ENCODE assay signal across 19 cellular contexts in the genomic region with DNA sequence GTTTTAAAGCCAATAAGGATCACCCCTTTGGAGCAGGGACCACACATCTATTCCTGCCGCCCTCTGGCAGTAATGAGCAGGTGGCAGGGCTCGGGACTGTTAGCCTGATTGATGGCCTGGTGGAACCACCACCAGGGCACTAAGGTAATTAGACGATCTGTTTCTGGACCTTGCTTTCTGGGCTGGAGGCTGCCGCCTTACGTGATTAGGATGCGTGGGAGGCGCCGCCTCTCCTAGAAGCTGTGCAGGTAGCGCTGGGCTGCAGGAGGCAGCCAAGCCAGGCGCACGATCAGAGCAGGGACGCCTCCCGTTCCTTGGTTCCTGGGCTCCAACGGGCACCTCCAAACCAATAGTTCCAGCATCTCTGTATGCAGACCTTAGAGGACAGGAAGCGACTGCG.
A peak's percentile ranks its signal among the peaks of the same experiment; 100 is the strongest.
DNase-seq lines count a peak whose midpoint lies in the region; ATAC-seq, FAIRE-seq and TF ChIP-seq lines count a peak whose summit lies in the region.
"Had no signal": no experiment of that assay in that cellular context is flagged by ENCODE, and none has a peak within 500 bp of the region (broad histone marks: within the 10 kb centered on the region; RNA-seq: fewer than 3 reads in every experiment).

No MANE protein-coding gene starts in this region.

- H3K27ac Mint-ChIP-seq in chondrocyte (ENCODE audit: unreplicated experiment): no peak overlapping the region
- H3K27ac Mint-ChIP-seq in nephron progenitor cell: no peak overlapping the region
- H3K27ac Mint-ChIP-seq: B cell, brain had no signal

- H3K4me1 Mint-ChIP-seq in chondrocyte (ENCODE audit: low read depth) (peaks cover 49% of the 10 kb centered on the region), nephron progenitor cell (peaks cover 42% of the 10 kb centered on the region)

- H3K4me1 ChIP-seq in A549 (peaks cover 9% of the 10 kb centered on the region), HUES48 (ENCODE audit: control insufficient read depth, insufficient read depth, low read length) (peaks cover 9% of the 10 kb centered on the region; the same call in 1 of the 2 replicates)

- peaks cover 6% of the 10 kb centered on the region for H3K36me3 Mint-ChIP-seq in chondrocyte (ENCODE audit: low read depth)
- H3K36me3 Mint-ChIP-seq in nephron progenitor cell (ENCODE audit: low read depth): no peaks in the 10 kb centered on the region

- TF ChIP-seq CTCF in A549 (IDR thresholded peaks at IDR 0.05) (no peak), chondrocyte (IDR thresholded peaks at IDR 0.05) (no peak), nephron progenitor cell (IDR thresholded peaks at IDR 0.05) (no peak)

- no peak for TF ChIP-seq EP300 in A549 (IDR thresholded peaks at IDR 0.05)

- H3K27ac ChIP-seq in A549: peak overlapping the region in 1 of 2 experiments; percentile 73; a peak in 1 of 6 replicates
- no peak overlapping the region for H3K27ac ChIP-seq in HUES48 (ENCODE audit: low read depth, low read length)
- H3K27ac ChIP-seq: GM23248, lower lobe of right lung, ovary, vagina had no signal

- H3K9ac ChIP-seq in HUES48 (ENCODE audit: low read depth, low read length): no peak overlapping the region
- H3K9ac ChIP-seq: GM23248 had no signal

- no peak for TF ChIP-seq RAD21 in A549 (conservative IDR thresholded peaks at IDR 0.05 in 1 of 2, IDR thresholded peaks at IDR 0.05 in 1 of 2)

- 96% methylated on average over 10 of the region's 16 CpGs for WGBS in A549 (ENCODE audit: missing lambda C conversion rate)

- no peak overlapping the region for H3K4me3 ChIP-seq in A549
- H3K4me3 ChIP-seq in HUES48 (ENCODE audit: low read depth, low read length): peak overlapping the region; percentile 49; the same call in 1 of the 2 replicates

- H3K36me3 ChIP-seq in HUES48 (ENCODE audit: control insufficient read depth, insufficient read depth, low read length): no peaks in the 10 kb centered on the region
- H3K36me3 ChIP-seq: lower lobe of right lung, ovary, vagina had no signal

- no peak for TF ChIP-seq POLR2A in A549 (IDR thresholded peaks at IDR 0.05; ENCODE audit: low read length)

- CTCF ChIA-PET in A549 (lab: Yijun Ruan, JAX): interaction anchor here (0.5 to 1.1 kb wide), 2 partner anchors 23 to 225 kb away, joined by 3 to 5 read pairs; no protein-coding TSS in a partner anchor

- H3K9me3 ChIP-seq in A549: no peaks in the 10 kb centered on the region
- H3K9me3 ChIP-seq in HUES48 (ENCODE audit: control insufficient read depth, insufficient read depth, low read length): no peaks in the 10 kb centered on the region
- H3K9me3 ChIP-seq: lower lobe of right lung, ovary, vagina had no signal

- DNase-seq in A549 (ENCODE audit: low read depth in 1 of 2, low spot score in 1 of 2) (no peak), chondrocyte (ENCODE audit: low spot score) (no peak), nephron progenitor cell (no peak), GDM1 (lab: John Stamatoyannopoulos, UW) (no peak), NCI-H2171 (lab: John Stamatoyannopoulos, UW) (no peak), ureter (ENCODE audit: low spot score) (no peak)
- DNase-seq: activated CD4-positive, alpha-beta T cell treated with anti-CD3 and anti-CD28 coated beads, Interleukin-2, amount 50 U/mL, for 1 hour; activated gamma-delta T cell; DND-41; SW 1271 had no signal

- H3K9me3 Mint-ChIP-seq in chondrocyte (ENCODE audit: low read depth) (no peaks in the 10 kb centered on the region), nephron progenitor cell (no peaks in the 10 kb centered on the region)

- ATAC-seq in A549: no peak
- ATAC-seq in GM18502 (IDR thresholded peaks at IDR 0.05; ENCODE audit: poor library complexity, unreplicated experiment): no peak

- H3K27me3 Mint-ChIP-seq in chondrocyte (ENCODE audit: low read depth) (no peaks in the 10 kb centered on the region), nephron progenitor cell (ENCODE audit: low read depth, poor library complexity) (peaks cover 30% of the 10 kb centered on the region)

- H3K4me3 Mint-ChIP-seq in chondrocyte (ENCODE audit: unreplicated experiment) (peak overlapping the region; percentile 58), nephron progenitor cell (peak overlapping the region; percentile 52)

- FAIRE-seq in A549 (lab: Jason Lieb, UNC): no peak
- FAIRE-seq: GM19239 had no signal

- H3K4me2 ChIP-seq in A549: peak overlapping the region; percentile 61

- POLR2A ChIA-PET in A549 (lab: Yijun Ruan, JAX): no interaction called here

- peaks cover 9% of the 10 kb centered on the region; the same call in 1 of the 2 replicates for H3K27me3 ChIP-seq in HUES48 (ENCODE audit: control insufficient read depth, insufficient read depth, low read length)
- H3K27me3 ChIP-seq: ovary, vagina had no signal

TF ChIP-seq in A549, 52 proteins besides CTCF, POLR2A, EP300 and RAD21:
- no peak for TF ChIP-seq CEBPB (IDR thresholded peaks at IDR 0.05)
